Comparison of ENCODE assay signal across 21 cellular contexts in genomic region chr1:180401999-180402398, GRCh38.
"Had no signal": no experiment of that assay in that cellular context is flagged by ENCODE, and none has a peak within 500 bp of the region (broad histone marks: within the 10 kb centered on the region; RNA-seq: fewer than 3 reads in every experiment).

No MANE protein-coding gene starts in this region.

- H3K27ac ChIP-seq: cardiac muscle cell, esophagus muscularis mucosa, neural progenitor cell, prostate gland, right atrium auricular region, testis had no signal

- H2AFZ ChIP-seq: neural progenitor cell had no signal

- H3K4me1 ChIP-seq: esophagus muscularis mucosa, prostate gland, right atrium auricular region, testis had no signal

- H3K9ac ChIP-seq: neural progenitor cell had no signal

- H3K9me3 ChIP-seq: esophagus muscularis mucosa, heart right ventricle, prostate gland, right atrium auricular region, testis had no signal

- H3K27ac Mint-ChIP-seq: activated CD8-positive, alpha-beta T cell treated with anti-CD3 and anti-CD28 coated beads for 36 hours; activated naive CD8-positive, alpha-beta T cell treated with anti-CD3 and anti-CD28 coated beads, Interleukin-2, amount 10 ng/mL, durations not matched to agents 7 days and 5 days; activated T-cell treated with anti-CD3 and anti-CD28 coated beads, Interleukin-2, amount 50 U/mL, for 24 hours; activated T-helper 2 cell treated with anti-CD3 and anti-CD28 coated beads, Interferon-gamma antibody, Interleukin-2, Interleukin-4, amounts not matched to agents 10 μg/mL and 5 μg/mL and 100 μg/mL, durations not matched to agents 14 hours and 24 hours and 36 hours; dendritic cell treated with granulocyte-macrophage colony-stimulating factor and Interleukin-4, amounts not matched to agents 40 ng/mL and 50 ng/mL, for 4 days; naive thymus-derived CD4-positive, alpha-beta T cell; neural progenitor cell; type B pancreatic cell; WTC11 had no signal

- H3K4me3 ChIP-seq: cardiac muscle cell, esophagus muscularis mucosa, heart right ventricle, neural progenitor cell, prostate gland, right atrium auricular region, testis had no signal

- DNase-seq: activated CD4-positive, alpha-beta T cell treated with anti-CD3 and anti-CD28 coated beads for 4 hours; activated CD8-positive, alpha-beta T cell treated with anti-CD3 and anti-CD28 coated beads for 36 hours; activated naive CD4-positive, alpha-beta T cell treated with Interleukin-2 at 50 U/mL for 16 hours; activated naive CD8-positive, alpha-beta T cell treated with anti-CD3 and anti-CD28 coated beads, Interleukin-2, amount 10 ng/mL, durations not matched to agents 7 days and 5 days; activated T-cell treated with anti-CD3 and anti-CD28 coated beads, Interleukin-2, amount 50 U/mL, for 24 hours; amygdala; effector CD8-positive, alpha-beta T cell; heart right ventricle; mesendoderm; naive thymus-derived CD4-positive, alpha-beta T cell; stimulated activated CD4-positive, alpha-beta T cell treated with anti-CD3 and anti-CD28 coated beads, Interleukin-2, amount 100 ng/mL, for 24 hours; testis had no signal

- H3K27me3 Mint-ChIP-seq: activated CD8-positive, alpha-beta T cell treated with anti-CD3 and anti-CD28 coated beads for 36 hours; activated naive CD8-positive, alpha-beta T cell treated with anti-CD3 and anti-CD28 coated beads, Interleukin-2, amount 10 ng/mL, durations not matched to agents 7 days and 5 days; activated T-cell treated with anti-CD3 and anti-CD28 coated beads, Interleukin-2, amount 50 U/mL, for 24 hours; dendritic cell treated with granulocyte-macrophage colony-stimulating factor and Interleukin-4, amounts not matched to agents 40 ng/mL and 50 ng/mL, for 4 days; naive thymus-derived CD4-positive, alpha-beta T cell; type B pancreatic cell had no signal

- H3K4me2 ChIP-seq: neural progenitor cell had no signal

- H3K4me3 Mint-ChIP-seq: activated CD8-positive, alpha-beta T cell treated with anti-CD3 and anti-CD28 coated beads for 36 hours; activated naive CD8-positive, alpha-beta T cell treated with anti-CD3 and anti-CD28 coated beads, Interleukin-2, amount 10 ng/mL, durations not matched to agents 7 days and 5 days; activated T-cell treated with anti-CD3 and anti-CD28 coated beads, Interleukin-2, amount 50 U/mL, for 24 hours; dendritic cell treated with granulocyte-macrophage colony-stimulating factor and Interleukin-4, amounts not matched to agents 40 ng/mL and 50 ng/mL, for 4 days; naive thymus-derived CD4-positive, alpha-beta T cell; neural progenitor cell; type B pancreatic cell; WTC11 had no signal

- ATAC-seq: activated CD8-positive, alpha-beta T cell treated with anti-CD3 and anti-CD28 coated beads for 36 hours; heart right ventricle; naive thymus-derived CD4-positive, alpha-beta T cell; WTC11 had no signal

- H3K36me3 Mint-ChIP-seq: WTC11 had no signal

- H3K27me3 ChIP-seq: cardiac muscle cell, esophagus muscularis mucosa, heart right ventricle, neural progenitor cell, right atrium auricular region, testis had no signal

- H3K4me1 Mint-ChIP-seq: activated naive CD8-positive, alpha-beta T cell treated with anti-CD3 and anti-CD28 coated beads, Interleukin-2, amount 10 ng/mL, durations not matched to agents 7 days and 5 days; neural progenitor cell had no signal

- H3K9me3 Mint-ChIP-seq: activated CD8-positive, alpha-beta T cell treated with anti-CD3 and anti-CD28 coated beads for 36 hours; activated T-helper 2 cell treated with anti-CD3 and anti-CD28 coated beads, Interferon-gamma antibody, Interleukin-2, Interleukin-4, amounts not matched to agents 10 μg/mL and 5 μg/mL and 100 μg/mL, durations not matched to agents 14 hours and 24 hours and 36 hours; dendritic cell treated with granulocyte-macrophage colony-stimulating factor and Interleukin-4, amounts not matched to agents 40 ng/mL and 50 ng/mL, for 4 days; neural progenitor cell; type B pancreatic cell; WTC11 had no signal
